ENCODE assay signal across 8 cellular contexts in the genomic region with DNA sequence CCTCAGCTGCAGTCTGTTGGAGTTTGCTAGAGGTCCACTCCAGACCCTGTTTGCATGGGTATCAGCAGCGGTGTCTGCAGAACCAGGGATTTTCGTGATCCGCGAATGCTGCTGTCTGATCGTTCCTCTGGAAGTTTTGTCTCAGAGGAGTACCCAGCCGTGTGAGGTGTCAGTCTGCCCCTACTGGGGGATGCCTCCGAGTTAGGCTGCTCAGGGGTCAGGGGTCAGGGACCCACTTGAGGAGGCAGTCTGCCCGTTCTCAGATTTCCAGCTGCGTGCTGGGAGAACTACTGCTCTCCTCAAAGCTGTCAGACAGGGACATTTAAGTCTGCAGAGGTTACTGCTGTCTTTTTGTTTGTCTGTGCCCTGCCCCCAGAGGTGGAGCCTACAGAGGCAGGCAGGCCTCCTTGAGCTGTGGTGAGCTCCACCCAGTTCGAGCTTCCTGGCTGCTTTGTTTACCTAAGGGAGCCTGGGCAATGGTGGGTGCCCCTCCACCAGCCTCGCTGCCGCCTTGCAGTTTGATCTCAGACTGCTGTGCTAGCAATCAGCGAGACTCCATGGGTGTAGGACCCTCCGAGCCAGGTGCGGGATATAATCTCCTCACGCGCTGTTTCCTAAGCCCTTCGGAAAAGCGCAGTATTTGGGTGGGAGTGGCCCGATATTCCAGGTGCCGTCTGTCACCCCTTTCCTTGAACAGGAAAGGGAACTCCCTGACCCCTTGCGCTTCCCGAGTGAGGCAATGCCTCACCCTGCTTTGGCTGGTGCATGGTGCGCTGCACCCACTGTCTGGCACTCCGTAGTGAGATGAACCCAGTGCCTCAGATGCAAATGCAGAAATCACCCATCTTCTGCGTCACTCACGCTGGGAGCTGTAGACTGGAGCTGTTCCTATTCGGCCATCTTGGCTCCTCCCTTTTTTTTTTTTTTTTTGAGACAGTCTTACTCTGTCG.
DNase-seq lines count a peak whose midpoint lies in the region; ATAC-seq and TF ChIP-seq lines count a peak whose summit lies in the region.
"Not testable (repeated sequence)": the region's sequence is repeated elsewhere in the genome, so short reads cannot be mapped to it uniquely, and the experiment has no call there.

No MANE protein-coding gene starts in this region.

- H3K4me1 ChIP-seq in BLaER1 = peaks cover 36% of the 10 kb centered on the region
- H3K4me1 ChIP-seq in upper lobe of left lung = peaks cover 17 to 42% (median 21%) of the 10 kb centered on the region in 4 donors

- H3K4me1 Mint-ChIP-seq in T-helper 17 cell (peaks cover 30% of the 10 kb centered on the region), memory B cell (peaks cover 28% of the 10 kb centered on the region)
- H3K4me1 Mint-ChIP-seq in activated CD8-positive, alpha-beta memory T cell treated with anti-CD3 and anti-CD28 coated beads, Interleukin-2, amount 10 ng/mL, durations not matched to agents 7 days and 5 days = peaks cover 43% of the 10 kb centered on the region
- peaks cover 50% of the 10 kb centered on the region for H3K4me1 Mint-ChIP-seq in central memory CD8-positive, alpha-beta T cell

- not testable (repeated sequence) for DNase-seq in H7; T-helper 17 cell; activated CD8-positive, alpha-beta memory T cell treated with anti-CD3 and anti-CD28 coated beads, Interleukin-2, amount 10 ng/mL, durations not matched to agents 7 days and 5 days; upper lobe of left lung
- DNase-seq in central memory CD8-positive, alpha-beta T cell (ENCODE audit: low spot score in 2 of 2) = peak in 1 of 2 donors; percentile 21
- DNase-seq in memory B cell (ENCODE audit: low spot score in 2 of 2) (peak in 1 of 2 donors; percentile 24), posterior vena cava (ENCODE audit: low spot score) (peak; percentile 36)

- H3K27me3 Mint-ChIP-seq in T-helper 17 cell; activated CD8-positive, alpha-beta memory T cell treated with anti-CD3 and anti-CD28 coated beads, Interleukin-2, amount 10 ng/mL, durations not matched to agents 7 days and 5 days; central memory CD8-positive, alpha-beta T cell; memory B cell: not testable (repeated sequence)

- not testable (repeated sequence) for H3K36me3 Mint-ChIP-seq in T-helper 17 cell (ENCODE audit: low read depth); activated CD8-positive, alpha-beta memory T cell treated with anti-CD3 and anti-CD28 coated beads, Interleukin-2, amount 10 ng/mL, durations not matched to agents 7 days and 5 days; central memory CD8-positive, alpha-beta T cell (ENCODE audit: insufficient read depth)
- H3K36me3 Mint-ChIP-seq in memory B cell = peaks cover 20% of the 10 kb centered on the region

- not testable (repeated sequence) for ATAC-seq in T-helper 17 cell; activated CD8-positive, alpha-beta memory T cell treated with anti-CD3 and anti-CD28 coated beads, Interleukin-2, amount 10 ng/mL, durations not matched to agents 7 days and 5 days; central memory CD8-positive, alpha-beta T cell (replicated peaks; ENCODE audit: extremely low read depth, poor library complexity, severe bottlenecking); upper lobe of left lung (ENCODE audit: low FRiP score in 2 of 2)
- ATAC-seq in memory B cell (ENCODE audit: low read depth) = peak; percentile 25

- H3K4me3 Mint-ChIP-seq in T-helper 17 cell (peak overlapping the region; percentile 34), memory B cell (peak overlapping the region; percentile 43)
- not testable (repeated sequence) for H3K4me3 Mint-ChIP-seq in activated CD8-positive, alpha-beta memory T cell treated with anti-CD3 and anti-CD28 coated beads, Interleukin-2, amount 10 ng/mL, durations not matched to agents 7 days and 5 days
- H3K4me3 Mint-ChIP-seq in central memory CD8-positive, alpha-beta T cell = peak overlapping the region; percentile 10

- TF ChIP-seq POLR2A in upper lobe of left lung (IDR thresholded peaks at IDR 0.05) = not testable (repeated sequence)

- peak overlapping the region; percentile 50 for H3K4me2 ChIP-seq in BLaER1

- not testable (repeated sequence) for TF ChIP-seq CTCF in upper lobe of left lung (IDR thresholded peaks at IDR 0.05)

- not testable (repeated sequence) for H3K9ac ChIP-seq in BLaER1

- H4K20me1 ChIP-seq in BLaER1 = not testable (repeated sequence)

- not testable (repeated sequence) for H3K4me3 ChIP-seq in BLaER1
- peak overlapping the region; percentile 13; the same call in 1 of the 2 replicates for H3K4me3 ChIP-seq in H7 (ENCODE audit: insufficient read depth, low read depth, low read length)
- H3K4me3 ChIP-seq in upper lobe of left lung = peak overlapping the region in 2 of 4 donors; percentile 17 to 32

- intact Hi-C loops in posterior vena cava (cut with DNase I) = not testable (repeated sequence)

- H3K36me3 ChIP-seq in BLaER1 (peaks cover 21% of the 10 kb centered on the region; the same call in 1 of the 2 replicates), upper lobe of left lung (peaks cover 0 to 11% (median 2%) of the 10 kb centered on the region in 4 donors)
- H3K36me3 ChIP-seq in H7 (replicated peaks; ENCODE audit: control insufficient read depth, insufficient read depth, low read length) = not testable (repeated sequence)

- CTCF ChIA-PET in activated CD8-positive, alpha-beta memory T cell treated with anti-CD3 and anti-CD28 coated beads, Interleukin-2, amount 10 ng/mL, durations not matched to agents 7 days and 5 days (lab: Charles Lee) = interaction anchor here (2.3 kb wide), 1 partner anchor 19 kb away, joined by 6 read pairs; no protein-coding TSS in a partner anchor

- H3K27ac ChIP-seq in BLaER1 = not testable (repeated sequence)
- peak overlapping the region in 3 of 4 donors; percentile 24 to 37 (median 30) for H3K27ac ChIP-seq in upper lobe of left lung

- H3K27me3 ChIP-seq in BLaER1; H7 (ENCODE audit: control insufficient read depth, insufficient read depth, low read length); upper lobe of left lung: not testable (repeated sequence)

- not testable (repeated sequence) for H3K9me3 Mint-ChIP-seq in activated CD8-positive, alpha-beta memory T cell treated with anti-CD3 and anti-CD28 coated beads, Interleukin-2, amount 10 ng/mL, durations not matched to agents 7 days and 5 days (ENCODE audit: low read depth); central memory CD8-positive, alpha-beta T cell; memory B cell

- H3K9me3 ChIP-seq in BLaER1; T-helper 17 cell (ENCODE audit: control insufficient read depth, low read length, poor library complexity, severe bottlenecking); upper lobe of left lung: not testable (repeated sequence)

- H3K27ac Mint-ChIP-seq in T-helper 17 cell (peak overlapping the region; percentile 95), memory B cell (peak overlapping the region; percentile 94)
- peak overlapping the region; percentile 52 for H3K27ac Mint-ChIP-seq in activated CD8-positive, alpha-beta memory T cell treated with anti-CD3 and anti-CD28 coated beads, Interleukin-2, amount 10 ng/mL, durations not matched to agents 7 days and 5 days
- peak overlapping the region; percentile 70 for H3K27ac Mint-ChIP-seq in central memory CD8-positive, alpha-beta T cell (ENCODE audit: low read depth)

- not testable (repeated sequence) for TF ChIP-seq EP300 in upper lobe of left lung (IDR thresholded peaks at IDR 0.05)

- WGBS in upper lobe of left lung, 2 donors = 70 to 81% methylated on average over 20 to 29 of the region's 29 CpGs
